In genomic region chr7:44184221-44184873, GRCh38 we compare ENCODE assay signal across 11 cellular contexts. TPM values are rescaled to one million over a fixed set of nuclear protein-coding genes. Genes with fewer than 3 reads are reported as not detected.
A peak's percentile ranks its signal among the peaks of the same experiment; 100 is the strongest.
DNase-seq lines count a peak whose midpoint lies in the region; ATAC-seq and TF ChIP-seq lines count a peak whose summit lies in the region.
"Had no signal": no experiment of that assay in that cellular context is flagged by ENCODE, and none has a peak within 500 bp of the region (broad histone marks: within the 10 kb centered on the region; RNA-seq: fewer than 3 reads in every experiment).

No MANE protein-coding gene starts in this region.

- H2BK12ac ChIP-seq in neuronal stem cell (ENCODE audit: low read length) = no peak overlapping the region

- no peak overlapping the region for H3K23ac ChIP-seq in neuronal stem cell (ENCODE audit: low read depth, low read length, poor library complexity)

- H3K4me3 ChIP-seq in endocrine pancreas (ENCODE audit: control insufficient read depth, insufficient read depth, low read length) = peak overlapping the region; percentile 25
- no peak overlapping the region for H3K4me3 ChIP-seq in neuronal stem cell (ENCODE audit: low read length in 2 of 2)
- H3K4me3 ChIP-seq: SK-N-MC, skin epidermis had no signal

- H3K4me3 Mint-ChIP-seq in CD14-positive monocyte = no peak overlapping the region
- no peak overlapping the region for H3K4me3 Mint-ChIP-seq in activated CD8-positive, alpha-beta T cell treated with anti-CD3 and anti-CD28 coated beads, Interleukin-2, amount 10 ng/mL, durations not matched to agents 7 days and 5 days

- no peak overlapping the region for H3K4me2 ChIP-seq in neuronal stem cell (ENCODE audit: insufficient read depth, low read length, poor library complexity, severe bottlenecking)

- no peak overlapping the region for H2BK5ac ChIP-seq in neuronal stem cell (ENCODE audit: low read length)

- H3K4ac ChIP-seq in neuronal stem cell (ENCODE audit: low read length) = no peak overlapping the region

- H2AFZ ChIP-seq in neuronal stem cell (ENCODE audit: low read length) = peak overlapping the region; percentile 74

- no peak for TF ChIP-seq CTCF in CD14-positive monocyte (IDR thresholded peaks at IDR 0.05)

- peak overlapping the region; percentile 6 for H3K18ac ChIP-seq in neuronal stem cell (ENCODE audit: low read length)

- no peak overlapping the region for H3K14ac ChIP-seq in neuronal stem cell (ENCODE audit: low read length)

- peaks cover 5 to 8% (median 6%) of the 10 kb centered on the region in 3 donors for H3K27me3 Mint-ChIP-seq in CD14-positive monocyte (ENCODE audit: low read depth in 3 of 3)
- H3K27me3 Mint-ChIP-seq in activated CD8-positive, alpha-beta T cell treated with anti-CD3 and anti-CD28 coated beads, Interleukin-2, amount 10 ng/mL, durations not matched to agents 7 days and 5 days (ENCODE audit: low read depth) = peaks cover 4% of the 10 kb centered on the region

- no peaks in the 10 kb centered on the region for H3K9me3 ChIP-seq in endocrine pancreas (ENCODE audit: control insufficient read depth, low read length)
- H3K9me3 ChIP-seq in neuronal stem cell (replicated peaks in 1 of 2; ENCODE audit: control insufficient read depth in 2 of 2, insufficient read depth in 1 of 2, low read depth in 1 of 2, low read length in 2 of 2) = peaks cover 6% of the 10 kb centered on the region in 2 donors

- H3K36me3 ChIP-seq in endocrine pancreas (ENCODE audit: control insufficient read depth, insufficient read depth, low read length) (peaks cover 12% of the 10 kb centered on the region), neuronal stem cell (replicated peaks in 1 of 2; ENCODE audit: control insufficient read depth in 2 of 2, insufficient read depth in 2 of 2, low read length in 2 of 2) (no peaks in the 10 kb centered on the region)

- H3K27me3 ChIP-seq in endocrine pancreas (ENCODE audit: control insufficient read depth, insufficient read depth, low read length) = no peaks in the 10 kb centered on the region
- H3K27me3 ChIP-seq in neuronal stem cell (ENCODE audit: control insufficient read depth in 3 of 3, insufficient read depth in 3 of 3, low read depth in 1 of 3, low read length in 3 of 3) = peaks cover 0 to 48% (median 0%) of the 10 kb centered on the region in 3 experiments

- no peak overlapping the region for H3K9ac ChIP-seq in endocrine pancreas (ENCODE audit: control insufficient read depth, insufficient read depth, low read length)
- H3K9ac ChIP-seq in neuronal stem cell (ENCODE audit: low read depth, low read length, poor library complexity) = no peak overlapping the region

- no peak overlapping the region for H3K27ac ChIP-seq in neuronal stem cell (replicated peaks; ENCODE audit: low read length)
- H3K27ac ChIP-seq: SK-N-MC had no signal

- CTCF ChIA-PET in activated CD8-positive, alpha-beta T cell treated with anti-CD3 and anti-CD28 coated beads, Interleukin-2, amount 10 ng/mL, durations not matched to agents 7 days and 5 days (lab: Charles Lee) = no interaction called here

- peaks cover 5 to 17% (median 13%) of the 10 kb centered on the region in 7 donors for H3K9me3 Mint-ChIP-seq in CD14-positive monocyte
- peaks cover 5% of the 10 kb centered on the region for H3K9me3 Mint-ChIP-seq in activated CD8-positive, alpha-beta T cell treated with anti-CD3 and anti-CD28 coated beads, Interleukin-2, amount 10 ng/mL, durations not matched to agents 7 days and 5 days (ENCODE audit: insufficient read depth)

- WGBS in neuronal stem cell (ENCODE audit: extremely low coverage in 2 of 2, insufficient read length in 2 of 2, insufficient replicate concordance in 1 of 2), 2 donors = no CpG with 5 or more reads among the region's 16 CpGs

- H2BK120ac ChIP-seq in neuronal stem cell (ENCODE audit: low read depth, low read length) = no peak overlapping the region

- ATAC-seq in activated CD8-positive, alpha-beta T cell treated with anti-CD3 and anti-CD28 coated beads, Interleukin-2, amount 10 ng/mL, durations not matched to agents 7 days and 5 days = no peak

- POLR2A ChIA-PET in activated CD8-positive, alpha-beta T cell treated with anti-CD3 and anti-CD28 coated beads, Interleukin-2, amount 10 ng/mL, durations not matched to agents 7 days and 5 days (lab: Charles Lee) = no interaction called here

- H4K8ac ChIP-seq in neuronal stem cell (ENCODE audit: low read depth, low read length) = no peak overlapping the region

- H3K27ac Mint-ChIP-seq in CD14-positive monocyte = peak overlapping the region in 1 of 7 donors; percentile 60
- no peak overlapping the region for H3K27ac Mint-ChIP-seq in activated CD8-positive, alpha-beta T cell treated with anti-CD3 and anti-CD28 coated beads, Interleukin-2, amount 10 ng/mL, durations not matched to agents 7 days and 5 days

- DNase-seq in DMS53 (lab: John Stamatoyannopoulos, UW) (peak; percentile 76), NCI-H2107 treated with DMSO at 0.1 percent for 48 hours (lab: John Stamatoyannopoulos, UW; ENCODE audit: unreplicated experiment) (peak; percentile 32), neuronal stem cell (ENCODE audit: low spot score) (no peak), CD14-positive monocyte (ENCODE audit: low spot score) (no peak), DMS114 treated with DMSO at 0.1 percent for 48 hours (lab: John Stamatoyannopoulos, UW; ENCODE audit: unreplicated experiment) (no peak)
- DNase-seq in central memory CD4-positive, alpha-beta T cell = no peak
- no peak for DNase-seq in activated CD8-positive, alpha-beta T cell treated with anti-CD3 and anti-CD28 coated beads, Interleukin-2, amount 10 ng/mL, durations not matched to agents 7 days and 5 days
- DNase-seq: KG1 had no signal

- H3K79me1 ChIP-seq in neuronal stem cell (ENCODE audit: low read depth, low read length) = no peaks in the 10 kb centered on the region

- peaks cover 8% of the 10 kb centered on the region for H3K4me1 ChIP-seq in endocrine pancreas (ENCODE audit: control insufficient read depth, insufficient read depth, low read length)
- H3K4me1 ChIP-seq in neuronal stem cell (ENCODE audit: control insufficient read depth in 2 of 2, insufficient read depth in 1 of 2, low read depth in 1 of 2, low read length in 2 of 2) = peaks cover 3 to 11% of the 10 kb centered on the region in 2 donors

- H4K91ac ChIP-seq in neuronal stem cell (ENCODE audit: low read depth, low read length, poor library complexity) = no peak overlapping the region

- no peaks in the 10 kb centered on the region for H3K4me1 Mint-ChIP-seq in CD14-positive monocyte
- H3K4me1 Mint-ChIP-seq in activated CD8-positive, alpha-beta T cell treated with anti-CD3 and anti-CD28 coated beads, Interleukin-2, amount 10 ng/mL, durations not matched to agents 7 days and 5 days (ENCODE audit: low read depth) = no peaks in the 10 kb centered on the region

- intact Hi-C loops in CD14-positive monocyte (cut with micrococcal nuclease) = no loop called here

- no peak overlapping the region for H2BK15ac ChIP-seq in neuronal stem cell (ENCODE audit: low read length)

- H2AK5ac ChIP-seq in neuronal stem cell (ENCODE audit: low read depth, low read length) = no peak overlapping the region

- no peaks in the 10 kb centered on the region for H3K36me3 Mint-ChIP-seq in CD14-positive monocyte
- no peaks in the 10 kb centered on the region for H3K36me3 Mint-ChIP-seq in activated CD8-positive, alpha-beta T cell treated with anti-CD3 and anti-CD28 coated beads, Interleukin-2, amount 10 ng/mL, durations not matched to agents 7 days and 5 days (ENCODE audit: low read depth)

RNA-seq across cellular contexts. Expression of gene GCK, which starts 4.9 kb away (rescaled TPM):
- polyA plus RNA-seq in neuronal stem cell (2013, experiment 1 of 2) = 0.60 TPM
- 0.46 TPM for polyA plus RNA-seq in neuronal stem cell (2013, experiment 2 of 2)
- polyA plus RNA-seq in CD14-positive monocyte = not detected
- not detected for total RNA-seq in activated CD8-positive, alpha-beta T cell treated with anti-CD3 and anti-CD28 coated beads, Interleukin-2, amount 10 ng/mL, durations not matched to agents 7 days and 5 days

RNA-seq across cellular contexts. Expression of gene YKT6, which starts 16.4 kb away (rescaled TPM):
- 71.1 TPM for polyA plus RNA-seq in neuronal stem cell (2013, experiment 1 of 2)
- polyA plus RNA-seq in neuronal stem cell (2013, experiment 2 of 2) = 69.2 TPM
- 10 to 100 TPM; 26.4 to 35.2 TPM for polyA plus RNA-seq in CD14-positive monocyte
- total RNA-seq in activated CD8-positive, alpha-beta T cell treated with anti-CD3 and anti-CD28 coated beads, Interleukin-2, amount 10 ng/mL, durations not matched to agents 7 days and 5 days = 10 to 100 TPM; 64.5 to 70.2 TPM

RNA-seq across cellular contexts. Expression of gene MYL7, which starts 43.2 kb away (rescaled TPM):
- polyA plus RNA-seq in neuronal stem cell (2013, experiment 1 of 2) = 0.07 TPM
- polyA plus RNA-seq in neuronal stem cell (2013, experiment 2 of 2) = not detected
- not detected for polyA plus RNA-seq in CD14-positive monocyte
- not detected for total RNA-seq in activated CD8-positive, alpha-beta T cell treated with anti-CD3 and anti-CD28 coated beads, Interleukin-2, amount 10 ng/mL, durations not matched to agents 7 days and 5 days

Comparison
In these comparisons a context has a peak if more than half of its experiments do, and no peak if none do; other contexts are left out.
1. DNase-seq: peak in DMS53 (single experiment) and NCI-H2107 treated with DMSO at 0.1 percent for 48 hours (single experiment); none in neuronal stem cell (single experiment), CD14-positive monocyte (single experiment), central memory CD4-positive, alpha-beta T cell (single experiment), activated CD8-positive, alpha-beta T cell treated with anti-CD3 and anti-CD28 coated beads, Interleukin-2, amount 10 ng/mL, durations not matched to agents 7 days and 5 days (single experiment) and DMS114 treated with DMSO at 0.1 percent for 48 hours (single experiment).